Comparison of ENCODE assay signal across 8 cellular contexts in the genomic region with DNA sequence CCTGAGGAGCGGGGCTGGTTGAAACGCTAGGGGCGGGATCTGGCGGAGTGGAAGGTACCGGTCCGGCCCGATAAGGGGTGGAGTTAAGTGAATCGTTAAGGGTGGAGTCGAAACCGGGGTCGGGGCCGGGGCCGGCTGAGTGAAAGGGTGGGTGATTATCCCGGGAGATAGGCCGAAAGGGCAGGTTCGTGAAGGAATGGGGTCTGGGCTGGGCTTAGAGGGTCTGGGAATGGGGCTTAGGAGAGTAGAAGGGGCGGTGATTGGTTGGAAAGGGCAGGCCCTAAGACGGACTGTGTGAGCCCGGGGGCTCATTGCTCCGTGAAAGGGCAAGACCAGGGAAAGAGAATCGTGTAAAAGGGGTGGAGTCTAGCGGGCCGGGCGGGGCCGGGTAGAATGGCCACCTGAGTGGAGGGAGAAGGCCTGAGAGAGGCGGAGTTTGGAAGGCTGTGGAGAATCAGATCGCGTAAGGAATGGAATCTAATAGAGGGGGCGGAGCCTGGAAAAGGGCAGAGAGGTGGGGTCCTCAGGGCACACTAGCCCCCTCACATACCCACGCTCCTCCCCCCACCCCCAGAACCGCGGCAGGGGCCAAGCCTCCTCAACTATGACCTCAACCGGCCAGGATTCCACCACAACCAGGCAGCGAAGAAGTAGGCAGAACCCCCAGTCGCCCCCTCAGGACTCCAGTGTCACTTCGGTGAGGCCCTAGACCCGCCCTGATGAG. TPM values are rescaled to one million over a fixed set of nuclear protein-coding genes. Genes with fewer than 3 reads are reported as not detected.
DNase-seq lines count a peak whose midpoint lies in the region; ATAC-seq and TF ChIP-seq lines count a peak whose summit lies in the region.

No MANE protein-coding gene starts in this region.

- H3K27me3 Mint-ChIP-seq in type B pancreatic cell: no peaks in the 10 kb centered on the region

- peak overlapping the region; percentile 100 for H3K27ac Mint-ChIP-seq in type B pancreatic cell

- H3K36me3 Mint-ChIP-seq in type B pancreatic cell: peaks cover 5% of the 10 kb centered on the region

- ATAC-seq in GM21825 (IDR thresholded peaks at IDR 0.05; ENCODE audit: unreplicated experiment): peak; percentile 38
- peak; percentile 70 for ATAC-seq in gastroesophageal sphincter

- H2AFZ ChIP-seq in KMS-11 (ENCODE audit: low read depth): peak overlapping the region; percentile 54; the same call in 1 of the 2 replicates

- H3K4me1 Mint-ChIP-seq in type B pancreatic cell (ENCODE audit: unreplicated experiment): no peaks in the 10 kb centered on the region

- H3K4me1 ChIP-seq in KMS-11 (ENCODE audit: low read depth, poor library complexity, severe bottlenecking) (peaks cover 4% of the 10 kb centered on the region), Peyer's patch (no peaks in the 10 kb centered on the region), gastroesophageal sphincter (peaks cover 0 to 16% (median 0%) of the 10 kb centered on the region in 3 donors)

- peak overlapping the region; percentile 98 for H3K4me3 Mint-ChIP-seq in type B pancreatic cell

- H4K20me1 ChIP-seq in KMS-11 (ENCODE audit: insufficient read depth): no peaks in the 10 kb centered on the region

- H3K9ac ChIP-seq in KMS-11: peak overlapping the region; percentile 53; the same call in 1 of the 2 replicates

- WGBS in gastroesophageal sphincter (ENCODE audit: low coverage in 1 of 2), 2 donors: 0 to 27% methylated on average over 9 to 12 of the region's 37 CpGs

- no peak overlapping the region for H3K4me3 ChIP-seq in KMS-11 (IDR thresholded peaks at IDR 0.05; ENCODE audit: insufficient read depth, low read depth, low read length)
- peak overlapping the region; percentile 50 to 73 (median 58) for H3K4me3 ChIP-seq in Peyer's patch
- peak overlapping the region; percentile 47 to 59 for H3K4me3 ChIP-seq in gastroesophageal sphincter

- no peak for TF ChIP-seq EP300 in gastroesophageal sphincter (IDR thresholded peaks at IDR 0.05)

- no peaks in the 10 kb centered on the region for H3K9me3 ChIP-seq in Peyer's patch
- H3K9me3 ChIP-seq in gastroesophageal sphincter: no peaks in the 10 kb centered on the region

- peak; percentile 82 for DNase-seq in G401 (ENCODE audit: low spot score)
- DNase-seq in Peyer's patch: peak; percentile 80 to 94 (median 90)
- peak; percentile 72 for DNase-seq in activated naive CD4-positive, alpha-beta T cell treated with Interleukin-2 at 50 U/mL for 16 hours
- peak; percentile 52 for DNase-seq in occipital lobe (lab: John Stamatoyannopoulos, UW)
- peak; percentile 78 for DNase-seq in type B pancreatic cell (ENCODE audit: extremely low spot score, unreplicated experiment)

- H3K36me3 ChIP-seq in KMS-11 (ENCODE audit: insufficient read depth): no peaks in the 10 kb centered on the region
- peaks cover 0 to 6% (median 0%) of the 10 kb centered on the region in 3 donors for H3K36me3 ChIP-seq in Peyer's patch
- H3K36me3 ChIP-seq in gastroesophageal sphincter: peaks cover 0 to 25% of the 10 kb centered on the region in 2 donors

- no peaks in the 10 kb centered on the region for H3K27me3 ChIP-seq in KMS-11 (ENCODE audit: insufficient read depth, low read depth)
- H3K27me3 ChIP-seq in Peyer's patch: no peaks in the 10 kb centered on the region
- no peaks in the 10 kb centered on the region for H3K27me3 ChIP-seq in gastroesophageal sphincter

- TF ChIP-seq CTCF in KMS-11 (conservative IDR thresholded peaks at IDR 0.05; ENCODE audit: low read depth, low read length) (no peak), Peyer's patch (IDR thresholded peaks at IDR 0.05) (no peak), gastroesophageal sphincter (IDR thresholded peaks at IDR 0.05) (peak in 1 of 4 experiments; percentile 10), type B pancreatic cell (conservative IDR thresholded peaks at IDR 0.05) (no peak)

- in situ Hi-C loops in G401 (cut with HindIII; ENCODE audit: low sequenced_read_pairs): no loop called here

- no peaks in the 10 kb centered on the region for H3K9me3 Mint-ChIP-seq in type B pancreatic cell

- H3K27ac ChIP-seq in KMS-11 (peak overlapping the region; percentile 60), Peyer's patch (peak overlapping the region; percentile 84 to 99 (median 96)), gastroesophageal sphincter (peak overlapping the region; percentile 91 to 98 (median 95))

- peak overlapping the region; percentile 56 for H3K4me2 ChIP-seq in KMS-11

- peak; percentile 64 to 73 for TF ChIP-seq POLR2A in Peyer's patch (IDR thresholded peaks at IDR 0.05)
- peak; percentile 24 to 68 for TF ChIP-seq POLR2A in gastroesophageal sphincter (IDR thresholded peaks at IDR 0.05)

- no peaks in the 10 kb centered on the region for H3K79me2 ChIP-seq in KMS-11 (ENCODE audit: insufficient read depth, low read depth)

RNA-seq across cellular contexts. Expression of a gene that starts 0.4 kb away (rescaled TPM):
- 67.8 and 118 TPM in 2 replicates for total RNA-seq in G401 (2014; rRNA removed; shearing (Covaris generic))
- total RNA-seq in Peyer's patch (100 to 1,000 TPM; 102 to 156 (median 134) TPM), gastroesophageal sphincter (10 to 100 TPM; 50.7 to 66.8 (median 56.9) TPM), occipital lobe (64.1 TPM), type B pancreatic cell (ENCODE audit: low replicate concordance) (104 and 151 TPM in 2 replicates)

RNA-seq across cellular contexts. Expression of a gene that starts 15.9 kb away (rescaled TPM):
- total RNA-seq in G401 (2014; rRNA removed; shearing (Covaris generic)): not detected in 2 replicates
- total RNA-seq in Peyer's patch: not detected
- total RNA-seq in gastroesophageal sphincter: not detected
- total RNA-seq in occipital lobe: 0.31 TPM
- not detected in 2 replicates for total RNA-seq in type B pancreatic cell (ENCODE audit: low replicate concordance)

RNA-seq across cellular contexts. Expression of a gene that starts 24.1 kb away (rescaled TPM):
- total RNA-seq in G401 (2014; rRNA removed; shearing (Covaris generic)): 9.6 TPM in 1 of 2 replicates, not detected in the other
- total RNA-seq in Peyer's patch (not detected), gastroesophageal sphincter (not detected), occipital lobe (not detected), type B pancreatic cell (ENCODE audit: low replicate concordance) (0.51 TPM in 1 of 2 replicates, not detected in the other)

RNA-seq across cellular contexts. Expression of a gene that starts 33.2 kb away (rescaled TPM):
- 3.5 TPM in 1 of 2 replicates, not detected in the other for total RNA-seq in G401 (2014; rRNA removed; shearing (Covaris generic))
- total RNA-seq in Peyer's patch (10 to 100 TPM in 3 of 4 donors, not detected in 1; 19.0 to 49.2 (median 33.5) TPM), gastroesophageal sphincter (10 to 100 TPM in 1 of 4 donors, 1 to 10 TPM in 3; 2.3 to 10.6 (median 5.5) TPM), occipital lobe (48.7 TPM), type B pancreatic cell (ENCODE audit: low replicate concordance) (109 and 246 TPM in 2 replicates)

RNA-seq across cellular contexts. Expression of a gene that starts 40.7 kb away (rescaled TPM):
- total RNA-seq in G401 (2014; rRNA removed; shearing (Covaris generic)): not detected in 2 replicates
- 10 to 100 TPM in 2 of 4 donors, not detected in 2; 15.2 to 15.3 TPM for total RNA-seq in Peyer's patch
- not detected for total RNA-seq in gastroesophageal sphincter
- total RNA-seq in occipital lobe: not detected
- not detected in 2 replicates for total RNA-seq in type B pancreatic cell (ENCODE audit: low replicate concordance)
